Comparison of ENCODE assay signal across 8 cellular contexts in genomic region chr2:201643216-201643651, GRCh38. TPM values are rescaled to one million over a fixed set of nuclear protein-coding genes. Genes with fewer than 3 reads are reported as not detected.
A peak's percentile ranks its signal among the peaks of the same experiment; 100 is the strongest.
DNase-seq lines count a peak whose midpoint lies in the region; ATAC-seq, FAIRE-seq and TF ChIP-seq lines count a peak whose summit lies in the region.

A gene with protein sequence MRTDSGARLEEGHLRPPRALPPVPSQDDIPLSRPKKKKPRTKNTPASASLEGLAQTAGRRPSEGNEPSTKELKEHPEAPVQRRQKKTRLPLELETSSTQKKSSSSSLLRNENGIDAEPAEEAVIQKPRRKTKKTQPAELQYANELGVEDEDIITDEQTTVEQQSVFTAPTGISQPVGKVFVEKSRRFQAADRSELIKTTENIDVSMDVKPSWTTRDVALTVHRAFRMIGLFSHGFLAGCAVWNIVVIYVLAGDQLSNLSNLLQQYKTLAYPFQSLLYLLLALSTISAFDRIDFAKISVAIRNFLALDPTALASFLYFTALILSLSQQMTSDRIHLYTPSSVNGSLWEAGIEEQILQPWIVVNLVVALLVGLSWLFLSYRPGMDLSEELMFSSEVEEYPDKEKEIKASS (minus strand): TSS chr2:201643503. CDS start chr2:201643400, 103 bp downstream.

- intact Hi-C loops in kidney (cut with DNase I): no loop called here

- H3K4me1 ChIP-seq in BLaER1 treated with 17β-estradiol and CSF1 and Interleukin-3, amounts not matched to agents 10 nM and 100 nM: peaks cover 10 to 18% (median 14%) of the 10 kb centered on the region in 10 experiments; a peak in 19 of 20 replicates
- H3K4me1 ChIP-seq in SK-N-SH (ENCODE audit: control insufficient read depth in 1 of 2, insufficient read depth in 2 of 2, low read depth in 1 of 2, low read length in 1 of 2) (peaks cover 12% of the 10 kb centered on the region in 2 experiments; a peak in 2 of 4 replicates), kidney (ENCODE audit: control insufficient read depth in 1 of 2, insufficient read depth in 1 of 2, low read depth in 1 of 2, low read length in 2 of 2) (peaks cover 0 to 2% of the 10 kb centered on the region in 2 donors)

- no peak for FAIRE-seq in bronchial epithelial cell (lab: Jason Lieb, UNC)
- no peak for FAIRE-seq in kidney (lab: Jason Lieb, UNC)

- peaks cover 0 to 13% (median 6%) of the 10 kb centered on the region in 11 experiments; a peak in 12 of 22 replicates for H3K36me3 ChIP-seq in BLaER1 treated with 17β-estradiol and CSF1 and Interleukin-3, amounts not matched to agents 10 nM and 100 nM
- H3K36me3 ChIP-seq in SK-N-SH (replicated peaks in 1 of 2; ENCODE audit: control insufficient read depth in 1 of 2, insufficient read depth in 2 of 2, low read length in 1 of 2) (peaks cover 7 to 17% of the 10 kb centered on the region in 2 experiments), bronchial epithelial cell (ENCODE audit: control insufficient read depth, insufficient read depth, low read length) (peaks cover 3% of the 10 kb centered on the region), kidney (ENCODE audit: control insufficient read depth in 1 of 2, insufficient read depth in 2 of 2, low read length in 2 of 2) (no peaks in the 10 kb centered on the region)

- no peaks in the 10 kb centered on the region for H3K9me3 ChIP-seq in BLaER1 treated with 17β-estradiol and CSF1 and Interleukin-3, amounts not matched to agents 10 nM and 100 nM (replicated peaks in 1 of 11)
- no peaks in the 10 kb centered on the region for H3K9me3 ChIP-seq in SK-N-SH
- H3K9me3 ChIP-seq in kidney (ENCODE audit: control insufficient read depth in 1 of 2, low read length in 2 of 2): no peaks in the 10 kb centered on the region

- CTCF ChIA-PET in SK-N-SH (lab: Yijun Ruan, JAX): interaction anchor here (0.9 to 1.3 kb wide), 2 partner anchors 9 to 12 kb away, joined by 4 read pairs; no protein-coding TSS in a partner anchor

- peak within 1 kb of the TSS; percentile 80 to 95 (median 88) for H3K4me3 ChIP-seq in BLaER1 treated with 17β-estradiol and CSF1 and Interleukin-3, amounts not matched to agents 10 nM and 100 nM
- H3K4me3 ChIP-seq in SK-N-SH (ENCODE audit: low read depth in 2 of 2, low read length in 1 of 2): peak within 1 kb of the TSS; percentile 77 to 89
- H3K4me3 ChIP-seq in bronchial epithelial cell (ENCODE audit: low read depth, low read length): peak within 1 kb of the TSS; percentile 86
- peak within 1 kb of the TSS; percentile 77 to 98 for H3K4me3 ChIP-seq in kidney (ENCODE audit: low read length in 2 of 2)

- TF ChIP-seq CTCF in SK-N-SH (IDR thresholded peaks at IDR 0.05) (peak; percentile 10; the same call in 1 of the 2 replicates), bronchial epithelial cell (IDR thresholded peaks at IDR 0.05; ENCODE audit: insufficient read depth, low read length, severe bottlenecking) (no peak), kidney (IDR thresholded peaks at IDR 0.05; ENCODE audit: borderline replicate concordance, extremely low read depth, insufficient read depth) (no peak)

- TF ChIP-seq EP300 in SK-N-SH (IDR thresholded peaks at IDR 0.05; ENCODE audit: borderline replicate concordance in 1 of 2, low read depth in 1 of 2, low read length in 1 of 2): no peak

- peak; percentile 45 for ATAC-seq in GM18909 (IDR thresholded peaks at IDR 0.05; ENCODE audit: poor library complexity, unreplicated experiment)
- ATAC-seq in HG03159 (IDR thresholded peaks at IDR 0.05; ENCODE audit: unreplicated experiment): peak; percentile 36

- DNase-seq in SK-N-SH (peak; percentile 84), bronchial epithelial cell (ENCODE audit: low read depth) (peak; percentile 65), kidney (peak; percentile 83), NCI-H524 treated with DMSO at 0.1 percent for 48 hours (lab: John Stamatoyannopoulos, UW) (no peak)
- DNase-seq in stimulated activated CD4-positive, alpha-beta T cell treated with anti-CD3 and anti-CD28 coated beads, Interleukin-2, amount 100 ng/mL, for 48 hours: peak; percentile 9 to 20

- H3K9ac ChIP-seq in BLaER1 treated with 17β-estradiol and CSF1 and Interleukin-3, amounts not matched to agents 10 nM and 100 nM: peak within 1 kb of the TSS; percentile 86 to 91 (median 90)
- H3K9ac ChIP-seq in SK-N-SH (peak within 1 kb of the TSS; percentile 94), kidney (ENCODE audit: low read length in 2 of 2) (peak within 1 kb of the TSS; percentile 94 to 98)

- H3K27ac ChIP-seq in BLaER1 treated with 17β-estradiol and CSF1 and Interleukin-3, amounts not matched to agents 10 nM and 100 nM: peak within 1 kb of the TSS; percentile 69 to 91 (median 88)
- H3K27ac ChIP-seq in SK-N-SH (ENCODE audit: low read depth in 2 of 2, low read length in 1 of 2): peak within 1 kb of the TSS; percentile 85 to 96
- peak within 1 kb of the TSS; percentile 86 to 92 for H3K27ac ChIP-seq in kidney (ENCODE audit: low read depth in 2 of 2, low read length in 2 of 2)

- H3F3A ChIP-seq in SK-N-SH (replicated peaks; ENCODE audit: insufficient read depth): peaks cover 22% of the 10 kb centered on the region

- peaks cover 48% of the 10 kb centered on the region for H3K79me2 ChIP-seq in SK-N-SH (ENCODE audit: insufficient read depth)

- peak within 1 kb of the TSS; percentile 83 for H2AFZ ChIP-seq in SK-N-SH (ENCODE audit: low read depth)

- POLR2A ChIA-PET in SK-N-SH (lab: Yijun Ruan, JAX): interaction anchor here (1.3 to 1.9 kb wide), 2 partner anchors 9 to 137 kb away, joined by 10 read pairs; partner anchors contain the start of gene ALS2

- H3K9me2 ChIP-seq in SK-N-SH: no peaks in the 10 kb centered on the region

- no peak for TF ChIP-seq RAD21 in SK-N-SH (IDR thresholded peaks at IDR 0.05; ENCODE audit: low read length)

- H4K20me1 ChIP-seq in BLaER1 treated with 17β-estradiol and CSF1 and Interleukin-3, amounts not matched to agents 10 nM and 100 nM: no peaks in the 10 kb centered on the region
- no peaks in the 10 kb centered on the region for H4K20me1 ChIP-seq in SK-N-SH (ENCODE audit: insufficient read depth)

- H3K4me2 ChIP-seq in BLaER1 treated with 17β-estradiol and CSF1 and Interleukin-3, amounts not matched to agents 10 nM and 100 nM: peak within 1 kb of the TSS; percentile 84 to 95 (median 90)
- peak within 1 kb of the TSS; percentile 82 for H3K4me2 ChIP-seq in SK-N-SH

- 2% methylated on average over 26 of the region's 39 CpGs for WGBS in SK-N-SH (ENCODE audit: low lambda C conversion rate)

- no peaks in the 10 kb centered on the region for H3K27me3 ChIP-seq in BLaER1 treated with 17β-estradiol and CSF1 and Interleukin-3, amounts not matched to agents 10 nM and 100 nM
- H3K27me3 ChIP-seq in SK-N-SH (ENCODE audit: insufficient read depth): no peaks in the 10 kb centered on the region
- no peaks in the 10 kb centered on the region for H3K27me3 ChIP-seq in bronchial epithelial cell (ENCODE audit: control insufficient read depth, insufficient read depth, low read length)

TF ChIP-seq in SK-N-SH, 30 proteins besides CTCF, POLR2A, EP300 and RAD21:
- TF ChIP-seq NFIC (IDR thresholded peaks at IDR 0.05; ENCODE audit: borderline replicate concordance): no peak; the same call in 1 of the 2 replicates
- TF ChIP-seq FOSL2 (IDR thresholded peaks at IDR 0.05; ENCODE audit: borderline replicate concordance, low read depth): no peak
- no peak for TF ChIP-seq FOXJ3 (CRISPR knock-in tag; IDR thresholded peaks at IDR 0.05)
- peak; percentile 27 for TF ChIP-seq POLR2AphosphoS5 (IDR thresholded peaks at IDR 0.05; ENCODE audit: low read depth, low read length)
- no peak for TF ChIP-seq TCF12 (IDR thresholded peaks at IDR 0.05)
- TF ChIP-seq NRF1 (IDR thresholded peaks at IDR 0.05; ENCODE audit: low read depth, low read length): no peak
- TF ChIP-seq, protein P1, sequence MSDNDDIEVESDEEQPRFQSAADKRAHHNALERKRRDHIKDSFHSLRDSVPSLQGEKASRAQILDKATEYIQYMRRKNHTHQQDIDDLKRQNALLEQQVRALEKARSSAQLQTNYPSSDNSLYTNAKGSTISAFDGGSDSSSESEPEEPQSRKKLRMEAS (IDR thresholded peaks at IDR 0.05; ENCODE audit: low read depth): peak; percentile 59; the same call in 1 of the 2 replicates

RNA-seq across cellular contexts. Expression of the gene that starts here (rescaled TPM):
- polyA plus RNA-seq in SK-N-SH (2012; rRNA removed): 67.2 and 90.2 TPM in 2 replicates
- 96.5 and 103 TPM in 2 replicates for polyA plus RNA-seq in SK-N-SH (2012; cell fraction: cytosol; rRNA removed)
- polyA plus RNA-seq in SK-N-SH (2012; cell fraction: nucleus; rRNA removed): 29.6 and 64.4 TPM in 2 replicates
- total RNA-seq in bronchial epithelial cell: 20.2 and 21.1 TPM in 2 replicates
- 14.9 TPM for total RNA-seq in kidney
- polyA plus RNA-seq in kidney (ENCODE audit: insufficient read depth, low read depth, low replicate concordance): 10.7 TPM
